In the genomic region with DNA sequence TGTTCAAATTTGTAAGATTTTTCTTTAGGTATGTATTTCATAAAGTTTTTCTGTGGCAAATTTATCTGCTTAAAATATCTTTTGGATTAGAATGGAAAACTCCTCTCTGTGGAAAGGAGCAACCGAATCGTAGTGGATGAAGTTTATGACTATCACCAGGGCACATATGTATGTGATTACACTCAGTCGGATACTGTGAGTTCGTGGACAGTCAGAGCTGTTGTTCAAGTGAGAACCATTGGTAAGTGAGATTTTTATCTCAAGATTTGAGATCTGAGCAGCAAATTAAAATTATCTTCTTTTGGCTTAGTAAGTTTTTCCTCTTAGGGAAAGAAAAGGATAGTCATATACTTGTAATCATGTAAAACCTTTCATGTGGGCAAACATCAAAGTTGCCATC, we compare ENCODE assay signal across 10 cellular contexts. TPM values are rescaled to one million over a fixed set of nuclear protein-coding genes. Genes with fewer than 3 reads are reported as not detected.
"Had no signal": no experiment of that assay in that cellular context is flagged by ENCODE, and none has a peak within 500 bp of the region (broad histone marks: within the 10 kb centered on the region; RNA-seq: fewer than 3 reads in every experiment).

No MANE protein-coding gene starts in this region.

- H3K36me3 Mint-ChIP-seq: mesothelial cell of epicardium; stimulated activated memory B cell treated with anti-CD40 and anti-IgM and Interleukin-4, amounts not matched to agents 10 μg/mL and 1 μg/mL and 100 μg/mL, for 72 hours had no signal

- ATAC-seq: left cardiac atrium; lower lobe of right lung; stimulated activated memory B cell treated with anti-CD40 and anti-IgM and Interleukin-4, amounts not matched to agents 10 μg/mL and 1 μg/mL and 100 μg/mL, for 72 hours had no signal

- DNase-seq: left cardiac atrium, lower lobe of right lung, posterior cingulate gyrus, SIG-M5, trophoblast cell had no signal

- H3K27me3 Mint-ChIP-seq: stimulated activated memory B cell treated with anti-CD40 and anti-IgM and Interleukin-4, amounts not matched to agents 10 μg/mL and 1 μg/mL and 100 μg/mL, for 72 hours had no signal

- H3K4me3 Mint-ChIP-seq: mesothelial cell of epicardium; stimulated activated memory B cell treated with anti-CD40 and anti-IgM and Interleukin-4, amounts not matched to agents 10 μg/mL and 1 μg/mL and 100 μg/mL, for 72 hours had no signal

- H3K27ac Mint-ChIP-seq: mesothelial cell of epicardium had no signal

- H3K9me3 Mint-ChIP-seq: mesothelial cell of epicardium; stimulated activated memory B cell treated with anti-CD40 and anti-IgM and Interleukin-4, amounts not matched to agents 10 μg/mL and 1 μg/mL and 100 μg/mL, for 72 hours had no signal

RNA-seq across cellular contexts. Expression of gene IL18RAP, which starts 14.2 kb away (rescaled TPM):
- total RNA-seq: fibroblast of villous mesenchyme, mesothelial cell of epicardium had no signal

RNA-seq across cellular contexts. Expression of gene SLC9A4, which starts 35.9 kb away (rescaled TPM):
- total RNA-seq: cardiac muscle cell, esophagus muscularis mucosa, fibroblast of villous mesenchyme, left cardiac atrium, lower lobe of right lung had no signal
